In genomic region chr3:170511371-170511770, GRCh38 we compare ENCODE assay signal across 17 cellular contexts.
"Had no signal": no experiment of that assay in that cellular context is flagged by ENCODE, and none has a peak within 500 bp of the region (broad histone marks: within the 10 kb centered on the region; RNA-seq: fewer than 3 reads in every experiment).

No MANE protein-coding gene starts in this region.

- DNase-seq: activated T-cell treated with anti-CD3 and anti-CD28 coated beads, Interleukin-2, amount 50 U/mL, for 24 hours; aorta; heart right ventricle; kidney; naive thymus-derived CD8-positive, alpha-beta T cell; posterior cingulate gyrus; right lobe of liver; stimulated activated CD4-positive, alpha-beta T cell treated with anti-CD3 and anti-CD28 coated beads, Interleukin-15, amount 100 ng/mL, for 24 hours; stimulated activated CD8-positive, alpha-beta memory T cell treated with anti-CD3 and anti-CD28 coated beads, Interleukin-4, amount 100 ng/mL, for 48 hours; stimulated activated naive B cell treated with anti-CD40 and anti-IgM and Interleukin-4, amounts not matched to agents 10 μg/mL and 1 μg/mL and 100 μg/mL, for 72 hours; transverse colon; uterus had no signal

- ATAC-seq: activated naive CD4-positive, alpha-beta T cell treated with anti-CD3 and anti-CD28 coated beads, Interleukin-2, amount 50 U/mL, for 72 hours; activated T-helper 17 cell treated with anti-CD3 and anti-CD28 coated beads, Interleukin-2, amount 50 U/mL, for 72 hours; heart right ventricle; left lobe of liver; naive thymus-derived CD8-positive, alpha-beta T cell; right lobe of liver; stimulated activated naive B cell treated with anti-CD40 and anti-IgM and Interleukin-4, amounts not matched to agents 10 μg/mL and 1 μg/mL and 100 μg/mL, for 72 hours; WTC11 had no signal

- H3K27ac ChIP-seq: heart right ventricle, neural progenitor cell, right lobe of liver, transverse colon, uterus had no signal
